Comparison of ENCODE assay signal across 2 cellular contexts in the genomic region with DNA sequence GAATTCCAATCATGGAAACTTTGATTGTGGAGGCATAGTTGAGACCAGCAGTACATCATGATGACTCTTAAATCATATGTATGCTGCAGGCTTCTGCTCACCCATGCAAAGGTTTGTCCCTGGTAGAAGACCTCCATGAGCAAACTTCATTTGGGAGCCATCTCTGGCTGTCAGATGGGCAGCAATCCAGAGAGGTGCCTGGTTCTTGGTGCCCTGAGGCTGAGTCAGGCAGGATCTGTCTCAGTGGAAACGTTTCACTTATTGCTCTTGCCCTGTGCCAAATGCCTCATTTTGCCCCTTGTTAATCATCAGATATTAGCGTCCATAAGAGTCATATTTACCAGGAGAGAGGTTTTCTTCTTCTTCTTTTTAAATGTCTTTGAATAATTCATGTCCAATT.
TF ChIP-seq lines count a peak whose summit lies in the region.

No MANE protein-coding gene starts in this region.

TF ChIP-seq in SK-N-SH, 30 proteins besides CTCF, POLR2A, EP300 and RAD21 (continued from another document):
- TF ChIP-seq JUND (IDR thresholded peaks at IDR 0.05): no peak
- peak; percentile 51; the same call in 1 of the 2 replicates for TF ChIP-seq MXI1 (IDR thresholded peaks at IDR 0.05; ENCODE audit: low read depth, low read length)
TF ChIP-seq in SK-N-SH: peak in this region for 5.

TF ChIP-seq in SK-N-SH treated with all-trans-retinoic acid at 6 μM for 48 hours, 23 proteins besides CTCF, POLR2A, EP300 and RAD21 (continued from another document):
- TF ChIP-seq, protein P1, sequence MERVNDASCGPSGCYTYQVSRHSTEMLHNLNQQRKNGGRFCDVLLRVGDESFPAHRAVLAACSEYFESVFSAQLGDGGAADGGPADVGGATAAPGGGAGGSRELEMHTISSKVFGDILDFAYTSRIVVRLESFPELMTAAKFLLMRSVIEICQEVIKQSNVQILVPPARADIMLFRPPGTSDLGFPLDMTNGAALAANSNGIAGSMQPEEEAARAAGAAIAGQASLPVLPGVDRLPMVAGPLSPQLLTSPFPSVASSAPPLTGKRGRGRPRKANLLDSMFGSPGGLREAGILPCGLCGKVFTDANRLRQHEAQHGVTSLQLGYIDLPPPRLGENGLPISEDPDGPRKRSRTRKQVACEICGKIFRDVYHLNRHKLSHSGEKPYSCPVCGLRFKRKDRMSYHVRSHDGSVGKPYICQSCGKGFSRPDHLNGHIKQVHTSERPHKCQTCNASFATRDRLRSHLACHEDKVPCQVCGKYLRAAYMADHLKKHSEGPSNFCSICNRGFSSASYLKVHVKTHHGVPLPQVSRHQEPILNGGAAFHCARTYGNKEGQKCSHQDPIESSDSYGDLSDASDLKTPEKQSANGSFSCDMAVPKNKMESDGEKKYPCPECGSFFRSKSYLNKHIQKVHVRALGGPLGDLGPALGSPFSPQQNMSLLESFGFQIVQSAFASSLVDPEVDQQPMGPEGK (CRISPR knock-in tag; IDR thresholded peaks at IDR 0.05; ENCODE audit: borderline replicate concordance): no peak
- TF ChIP-seq ZNF565 (CRISPR knock-in tag; conservative IDR thresholded peaks at IDR 0.05; ENCODE audit: low read depth) (no peak), RARB (CRISPR knock-in tag; IDR thresholded peaks at IDR 0.05) (no peak), ARNTL (CRISPR knock-in tag; IDR thresholded peaks at IDR 0.05; ENCODE audit: borderline replicate concordance, low read depth) (no peak), ZC3H10 (CRISPR knock-in tag; IDR thresholded peaks at IDR 0.05) (no peak), OSR1 (CRISPR knock-in tag; IDR thresholded peaks at IDR 0.05) (no peak), ZNF8 (CRISPR knock-in tag; IDR thresholded peaks at IDR 0.05) (no peak), ZFP30 (CRISPR knock-in tag; IDR thresholded peaks at IDR 0.05) (no peak), ESRRG (CRISPR knock-in tag; IDR thresholded peaks at IDR 0.05) (no peak), BACH2 (CRISPR knock-in tag; IDR thresholded peaks at IDR 0.05; ENCODE audit: borderline replicate concordance) (no peak)
- TF ChIP-seq, protein P2, sequence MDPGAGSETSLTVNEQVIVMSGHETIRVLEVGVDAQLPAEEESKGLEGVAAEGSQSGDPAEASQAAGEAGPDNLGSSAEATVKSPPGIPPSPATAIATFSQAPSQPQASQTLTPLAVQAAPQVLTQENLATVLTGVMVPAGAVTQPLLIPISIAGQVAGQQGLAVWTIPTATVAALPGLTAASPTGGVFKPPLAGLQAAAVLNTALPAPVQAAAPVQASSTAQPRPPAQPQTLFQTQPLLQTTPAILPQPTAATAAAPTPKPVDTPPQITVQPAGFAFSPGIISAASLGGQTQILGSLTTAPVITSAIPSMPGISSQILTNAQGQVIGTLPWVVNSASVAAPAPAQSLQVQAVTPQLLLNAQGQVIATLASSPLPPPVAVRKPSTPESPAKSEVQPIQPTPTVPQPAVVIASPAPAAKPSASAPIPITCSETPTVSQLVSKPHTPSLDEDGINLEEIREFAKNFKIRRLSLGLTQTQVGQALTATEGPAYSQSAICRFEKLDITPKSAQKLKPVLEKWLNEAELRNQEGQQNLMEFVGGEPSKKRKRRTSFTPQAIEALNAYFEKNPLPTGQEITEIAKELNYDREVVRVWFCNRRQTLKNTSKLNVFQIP (CRISPR knock-in tag; IDR thresholded peaks at IDR 0.05; ENCODE audit: borderline replicate concordance, low read depth): no peak
- TF ChIP-seq, protein P3, sequence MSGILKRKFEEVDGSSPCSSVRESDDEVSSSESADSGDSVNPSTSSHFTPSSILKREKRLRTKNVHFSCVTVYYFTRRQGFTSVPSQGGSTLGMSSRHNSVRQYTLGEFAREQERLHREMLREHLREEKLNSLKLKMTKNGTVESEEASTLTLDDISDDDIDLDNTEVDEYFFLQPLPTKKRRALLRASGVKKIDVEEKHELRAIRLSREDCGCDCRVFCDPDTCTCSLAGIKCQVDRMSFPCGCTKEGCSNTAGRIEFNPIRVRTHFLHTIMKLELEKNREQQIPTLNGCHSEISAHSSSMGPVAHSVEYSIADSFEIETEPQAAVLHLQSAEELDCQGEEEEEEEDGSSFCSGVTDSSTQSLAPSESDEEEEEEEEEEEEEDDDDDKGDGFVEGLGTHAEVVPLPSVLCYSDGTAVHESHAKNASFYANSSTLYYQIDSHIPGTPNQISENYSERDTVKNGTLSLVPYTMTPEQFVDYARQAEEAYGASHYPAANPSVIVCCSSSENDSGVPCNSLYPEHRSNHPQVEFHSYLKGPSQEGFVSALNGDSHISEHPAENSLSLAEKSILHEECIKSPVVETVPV (CRISPR knock-in tag; IDR thresholded peaks at IDR 0.05): no peak
